In genomic region chr11:47989779-47990178, GRCh38 we compare ENCODE assay signal across 1 cellular context.
A peak's percentile ranks its signal among the peaks of the same experiment; 100 is the strongest.
TF ChIP-seq lines count a peak whose summit lies in the region.

No MANE protein-coding gene starts in this region.

TF ChIP-seq in K562, 482 proteins besides CTCF, POLR2A, EP300 and RAD21 (continued from another document and continues in another):
- no peak for TF ChIP-seq ATF4 (CRISPR knock-in tag; IDR thresholded peaks at IDR 0.05)
- TF ChIP-seq PHF20 (IDR thresholded peaks at IDR 0.05; ENCODE audit: partially characterized antibody), result peak; percentile 49
- TF ChIP-seq ZNF79 (CRISPR knock-in tag; IDR thresholded peaks at IDR 0.05; ENCODE audit: low read depth), result no peak
- TF ChIP-seq ZFP36 (IDR thresholded peaks at IDR 0.05; ENCODE audit: low read depth, low read length, partially characterized antibody), result peak; percentile 94
- no peak for TF ChIP-seq MLLT1 (IDR thresholded peaks at IDR 0.05)
- TF ChIP-seq JUNB (CRISPR knock-in tag; conservative IDR thresholded peaks at IDR 0.05), result no peak
- TF ChIP-seq BCLAF1 (IDR thresholded peaks at IDR 0.05; ENCODE audit: borderline replicate concordance in 1 of 2, control insufficient read depth in 1 of 2, low read depth in 2 of 2, low read length in 1 of 2), result no peak
- TF ChIP-seq ZKSCAN8 (CRISPR knock-in tag; IDR thresholded peaks at IDR 0.05), result no peak
- no peak for TF ChIP-seq CAMTA2 (CRISPR knock-in tag; conservative IDR thresholded peaks at IDR 0.05)
- TF ChIP-seq ZNF24 (IDR thresholded peaks at IDR 0.05), result no peak
- TF ChIP-seq CREB3L1 (IDR thresholded peaks at IDR 0.05; ENCODE audit: borderline replicate concordance, low read depth), result no peak
- no peak for TF ChIP-seq THRA (IDR thresholded peaks at IDR 0.05)
- TF ChIP-seq ARID1B (IDR thresholded peaks at IDR 0.05), result 0 out of 2 replicates have a peak, but pooled peaks have one; percentile 2
- TF ChIP-seq MITF (IDR thresholded peaks at IDR 0.05), result no peak
- TF ChIP-seq CC2D1A (IDR thresholded peaks at IDR 0.05), result 0 out of 2 replicates have a peak, but pooled peaks have one; percentile 29
- TF ChIP-seq MCM7 (IDR thresholded peaks at IDR 0.05), result no peak
- no peak for TF ChIP-seq TRIM25 (IDR thresholded peaks at IDR 0.05; ENCODE audit: borderline replicate concordance)
- TF ChIP-seq PKNOX1 (IDR thresholded peaks at IDR 0.05), result no peak
- no peak for TF ChIP-seq SOX6 (IDR thresholded peaks at IDR 0.05)
- no peak for TF ChIP-seq ZBTB33 (CRISPR knock-in tag; IDR thresholded peaks at IDR 0.05)
- peak; percentile 70 to 86 for TF ChIP-seq KDM1A (IDR thresholded peaks at IDR 0.05)
- TF ChIP-seq IRF9 (tag; IDR thresholded peaks at IDR 0.05), result no peak
- TF ChIP-seq RBBP5 (IDR thresholded peaks at IDR 0.05; ENCODE audit: borderline replicate concordance, insufficient read depth, low read length, poor library complexity, severe bottlenecking), result no peak
- no peak for TF ChIP-seq MXI1 (IDR thresholded peaks at IDR 0.05; ENCODE audit: low read depth, low read length)
- no peak for TF ChIP-seq SIX5 (IDR thresholded peaks at IDR 0.05; ENCODE audit: borderline replicate concordance in 1 of 2, insufficient read depth in 1 of 2, low read depth in 1 of 2, low read length in 2 of 2)
- no peak for TF ChIP-seq SAFB2 (IDR thresholded peaks at IDR 0.05; ENCODE audit: borderline replicate concordance, low read depth, low read length, severe bottlenecking)
- no peak for TF ChIP-seq TBL1XR1 (IDR thresholded peaks at IDR 0.05; ENCODE audit: low read length in 2 of 2)
- peak in 1 of 2 experiments; percentile 49; a peak in 2 of 4 replicates for TF ChIP-seq FOXA3 (CRISPR knock-in tag; conservative IDR thresholded peaks at IDR 0.05 in 1 of 2, IDR thresholded peaks at IDR 0.05 in 1 of 2)
- no peak for TF ChIP-seq LCOR (CRISPR knock-in tag; IDR thresholded peaks at IDR 0.05)
- TF ChIP-seq ELK3 (CRISPR knock-in tag; IDR thresholded peaks at IDR 0.05), result no peak
- 0 out of 2 replicates have a peak, but pooled peaks have one; percentile 30 for TF ChIP-seq HDGF (IDR thresholded peaks at IDR 0.05)
- TF ChIP-seq HNRNPK (IDR thresholded peaks at IDR 0.05; ENCODE audit: low read depth, low read length, poor library complexity, severe bottlenecking), result no peak
- TF ChIP-seq CBX1 (IDR thresholded peaks at IDR 0.05; ENCODE audit: low read depth), result peak; percentile 74; the same call in 1 of the 2 replicates
- TF ChIP-seq ZNF408 (CRISPR knock-in tag; IDR thresholded peaks at IDR 0.05; ENCODE audit: low read depth), result no peak
- peak; percentile 60 for TF ChIP-seq BRD9 (IDR thresholded peaks at IDR 0.05; ENCODE audit: low read depth, partially characterized antibody)
- no peak for TF ChIP-seq ZNF76 (CRISPR knock-in tag; IDR thresholded peaks at IDR 0.05; ENCODE audit: borderline replicate concordance)
- TF ChIP-seq GTF2B (IDR thresholded peaks at IDR 0.05; ENCODE audit: extremely low read depth, insufficient read length), result no peak
- peak; percentile 97 for TF ChIP-seq BCOR (IDR thresholded peaks at IDR 0.05)
- TF ChIP-seq ETS2 (tag; IDR thresholded peaks at IDR 0.05; ENCODE audit: borderline replicate concordance, poor library complexity, severe bottlenecking), result no peak
- no peak for TF ChIP-seq KDM4B (IDR thresholded peaks at IDR 0.05; ENCODE audit: borderline replicate concordance in 2 of 2, low read depth in 1 of 2)
- no peak for TF ChIP-seq MXD1 (CRISPR knock-in tag; IDR thresholded peaks at IDR 0.05; ENCODE audit: borderline replicate concordance, poor library complexity, severe bottlenecking)
- peak; percentile 88 for TF ChIP-seq ADNP (tag; IDR thresholded peaks at IDR 0.05)
- no peak for TF ChIP-seq CBX8 (IDR thresholded peaks at IDR 0.05; ENCODE audit: borderline replicate concordance, extremely low read depth, low read depth, low read length, poor library complexity, severe bottlenecking)
- TF ChIP-seq ZNF174 (CRISPR knock-in tag; IDR thresholded peaks at IDR 0.05), result no peak
- TF ChIP-seq SREBF1 (IDR thresholded peaks at IDR 0.05; ENCODE audit: borderline replicate concordance, low read depth, low read length), result no peak
